Comparison of ENCODE assay signal across 8 cellular contexts in the genomic region with DNA sequence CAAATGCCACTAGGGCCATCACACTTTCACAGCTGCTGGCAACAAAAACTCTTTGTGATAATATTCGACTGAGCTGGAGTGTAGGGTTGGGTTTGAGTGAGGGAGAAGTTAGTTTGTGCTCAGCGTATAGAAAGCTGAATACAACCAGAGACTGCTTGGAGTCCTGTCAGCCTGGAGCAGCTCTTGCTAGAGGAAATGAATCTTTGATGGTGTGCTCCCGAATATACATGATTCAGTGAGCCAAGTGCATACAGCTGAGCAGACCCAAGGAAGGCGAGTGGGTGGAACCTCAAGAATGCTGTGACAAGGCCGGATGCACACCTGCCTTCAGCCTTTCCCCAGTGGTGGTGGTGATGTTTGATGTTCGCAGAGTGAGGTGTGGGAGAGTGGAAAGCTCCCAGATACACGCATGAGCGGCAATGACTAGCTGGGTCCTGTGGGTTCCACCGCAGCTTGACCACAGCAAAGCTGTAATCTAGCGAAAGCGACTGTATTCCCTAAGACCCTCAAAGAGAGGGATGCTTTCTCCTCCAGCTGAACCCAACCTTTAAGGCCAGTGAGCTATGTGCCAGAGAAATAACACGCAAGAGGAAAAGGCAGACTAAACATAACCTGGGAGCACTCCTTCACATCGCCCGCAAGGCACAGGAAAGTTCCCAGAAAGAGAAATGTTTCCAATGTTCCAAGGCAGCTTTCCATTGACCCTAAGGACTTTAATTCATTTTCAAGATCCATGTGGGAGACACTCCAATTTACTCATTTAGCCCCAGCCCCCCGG. TPM values are rescaled to one million over a fixed set of nuclear protein-coding genes. Genes with fewer than 3 reads are reported as not detected.
A peak's percentile ranks its signal among the peaks of the same experiment; 100 is the strongest.
DNase-seq lines count a peak whose midpoint lies in the region; ATAC-seq and TF ChIP-seq lines count a peak whose summit lies in the region.

No MANE protein-coding gene starts in this region.

- no peak for ATAC-seq in GM18505 (IDR thresholded peaks at IDR 0.05; ENCODE audit: unreplicated experiment)

- peak overlapping the region; percentile 74 to 95 (median 90) for H3K27ac Mint-ChIP-seq in CD8-positive, alpha-beta memory T cell

- H3K9me3 Mint-ChIP-seq in CD8-positive, alpha-beta memory T cell: no peaks in the 10 kb centered on the region

- no peak for TF ChIP-seq POLR2A in thyroid gland (IDR thresholded peaks at IDR 0.05)
- no peak for TF ChIP-seq POLR2A in GM18505 (IDR thresholded peaks at IDR 0.05; ENCODE audit: borderline replicate concordance, extremely low read depth, insufficient read depth, insufficient read length)

- peak; percentile 49 to 82 (median 71) for DNase-seq in CD8-positive, alpha-beta memory T cell
- peak; percentile 28 for DNase-seq in HT1080 (ENCODE audit: low read depth)
- peak in 2 of 3 experiments; percentile 48 to 56 for DNase-seq in activated CD8-positive, alpha-beta memory T cell treated with anti-CD3 and anti-CD28 coated beads for 48 hours (ENCODE audit: low read depth in 2 of 3, low spot score in 2 of 3)
- DNase-seq in epithelial cell of proximal tubule (ENCODE audit: low read depth): no peak
- no peak for DNase-seq in osteoblast (ENCODE audit: insufficient read length, low spot score, missing footprints)
- DNase-seq in thyroid gland: peak; percentile 42 to 50
- DNase-seq in OCI-M1 (lab: John Stamatoyannopoulos, UW): no peak

- peaks cover 3% of the 10 kb centered on the region for H4K20me1 ChIP-seq in osteoblast (ENCODE audit: insufficient read depth, low read length)

- H3K4me1 ChIP-seq in CD8-positive, alpha-beta memory T cell (ENCODE audit: insufficient read depth, low read length): peaks cover 50% of the 10 kb centered on the region
- peaks cover 33% of the 10 kb centered on the region for H3K4me1 ChIP-seq in osteoblast (ENCODE audit: insufficient read depth, low read length)
- peaks cover 22 to 24% of the 10 kb centered on the region in 2 donors for H3K4me1 ChIP-seq in thyroid gland

- H3K36me3 Mint-ChIP-seq in CD8-positive, alpha-beta memory T cell: peaks cover 0 to 46% (median 3%) of the 10 kb centered on the region in 3 donors

- no peaks in the 10 kb centered on the region for H3K27me3 ChIP-seq in CD8-positive, alpha-beta memory T cell (ENCODE audit: insufficient read depth, low read length, poor library complexity, severe bottlenecking)
- H3K27me3 ChIP-seq in osteoblast (ENCODE audit: insufficient read depth, low read length) (no peaks in the 10 kb centered on the region), thyroid gland (no peaks in the 10 kb centered on the region)

- TF ChIP-seq CTCF in epithelial cell of proximal tubule (conservative IDR thresholded peaks at IDR 0.05; ENCODE audit: low read depth, low read length) (no peak), osteoblast (IDR thresholded peaks at IDR 0.05; ENCODE audit: extremely low read depth, low read depth, low read length) (no peak), thyroid gland (IDR thresholded peaks at IDR 0.05) (no peak)

- peak overlapping the region; percentile 75 for H3K4me3 ChIP-seq in CD8-positive, alpha-beta memory T cell (ENCODE audit: low read length)
- H3K4me3 ChIP-seq in epithelial cell of proximal tubule (ENCODE audit: low read depth, low read length) (peak overlapping the region; percentile 74), osteoblast (ENCODE audit: insufficient read depth, low read length) (peak overlapping the region; percentile 86), thyroid gland (replicated peaks in 1 of 3) (peak overlapping the region; percentile 21 to 93 (median 58))

- intact Hi-C loops in thyroid gland (cut with DNase I): loop anchor here (2.0 kb wide), 1 partner anchor 188 kb away; no protein-coding TSS in a partner anchor

- H2AFZ ChIP-seq in osteoblast (ENCODE audit: low read length): peak overlapping the region; percentile 93

- H3K4me1 Mint-ChIP-seq in CD8-positive, alpha-beta memory T cell: peaks cover 46 to 62% (median 52%) of the 10 kb centered on the region in 3 donors

- peak overlapping the region; percentile 95 for H3K4me2 ChIP-seq in osteoblast (ENCODE audit: insufficient read depth, low read length)

- POLR2A ChIA-PET in CD8-positive, alpha-beta memory T cell (lab: Charles Lee): interaction anchor here (0.5 to 6.8 kb wide), 19 partner anchors 14 to 188 kb away, joined by 3 to 108 read pairs (median 7); partner anchors contain the start of gene TASOR

- peaks cover 16% of the 10 kb centered on the region for H3K79me2 ChIP-seq in osteoblast (ENCODE audit: insufficient read depth, low read length)

- H3K27me3 Mint-ChIP-seq in CD8-positive, alpha-beta memory T cell: no peaks in the 10 kb centered on the region

- WGBS in thyroid gland, 2 donors: 34 to 44% methylated on average over 14 to 15 of the region's 15 CpGs

- no peaks in the 10 kb centered on the region for H3K36me3 ChIP-seq in CD8-positive, alpha-beta memory T cell (ENCODE audit: insufficient read depth, low read length)
- no peaks in the 10 kb centered on the region for H3K36me3 ChIP-seq in osteoblast (ENCODE audit: insufficient read depth, low read length)
- H3K36me3 ChIP-seq in thyroid gland: no peaks in the 10 kb centered on the region

- H3K9me3 ChIP-seq in CD8-positive, alpha-beta memory T cell (ENCODE audit: low read length): no peaks in the 10 kb centered on the region
- no peaks in the 10 kb centered on the region for H3K9me3 ChIP-seq in osteoblast (ENCODE audit: low read depth, low read length)
- H3K9me3 ChIP-seq in thyroid gland: no peaks in the 10 kb centered on the region

- peak overlapping the region; percentile 73 for H3K27ac ChIP-seq in CD8-positive, alpha-beta memory T cell (ENCODE audit: low read depth, low read length)
- H3K27ac ChIP-seq in osteoblast (ENCODE audit: low read depth, low read length): no peak overlapping the region
- H3K27ac ChIP-seq in thyroid gland: peak overlapping the region; percentile 31 to 69 (median 50)

- CTCF ChIA-PET in CD8-positive, alpha-beta memory T cell (lab: Charles Lee): interaction anchor here (0.7 to 10.1 kb wide), 44 partner anchors 12 to 244 kb away, joined by 3 to 208 read pairs (median 6); partner anchors contain the start of genes CCDC66 and TASOR

- peak overlapping the region; percentile 89 to 100 (median 94) for H3K4me3 Mint-ChIP-seq in CD8-positive, alpha-beta memory T cell

RNA-seq across cellular contexts. Expression of gene ARHGEF3, which starts 1.2 kb away (rescaled TPM):
- total RNA-seq in CD8-positive, alpha-beta memory T cell: 10 to 100 TPM; 55.1 to 56.6 TPM
- 110 TPM for polyA plus RNA-seq in CD8-positive, alpha-beta memory T cell
- 9.0 and 14.6 TPM in 2 replicates for total RNA-seq in HT1080 (2014; rRNA removed; shearing (Covaris generic))
- polyA plus RNA-seq in HT1080 (2015; cell fraction: cytosol; rRNA removed): 14.0 and 20.4 TPM in 2 replicates
- polyA plus RNA-seq in HT1080 (2015; cell fraction: nucleus; rRNA removed): 17.9 and 23.5 TPM in 2 replicates
- total RNA-seq in epithelial cell of proximal tubule: 4.3 and 6.5 TPM in 2 replicates
- total RNA-seq in osteoblast: 21.7 and 22.7 TPM in 2 replicates
- total RNA-seq in thyroid gland: 10 to 100 TPM; 15.7 to 20.8 (median 18.8) TPM

Comparison
In these comparisons a context has a peak if more than half of its experiments do, and no peak if none do; other contexts are left out.
1. DNase-seq: peak in CD8-positive, alpha-beta memory T cell (5 of 5), HT1080 (single experiment), activated CD8-positive, alpha-beta memory T cell treated with anti-CD3 and anti-CD28 coated beads for 48 hours (2 of 3) and thyroid gland (2 of 2); none in epithelial cell of proximal tubule (single experiment), osteoblast (single experiment) and OCI-M1 (single experiment).
2. Peak in every context shown above with its lines, with median percentiles within 50 percentile points of each other: H3K4me3 ChIP-seq.